In genomic region chr4:165208322-165208652, GRCh38 we compare ENCODE assay signal across 8 cellular contexts. TPM values are rescaled to one million over a fixed set of nuclear protein-coding genes. Genes with fewer than 3 reads are reported as not detected.
A peak's percentile ranks its signal among the peaks of the same experiment; 100 is the strongest.
DNase-seq lines count a peak whose midpoint lies in the region; ATAC-seq lines count a peak whose summit lies in the region.

No MANE protein-coding gene starts in this region.

- POLR2A ChIA-PET in activated CD4-positive, alpha-beta T cell treated with anti-CD3 and anti-CD28 coated beads for 36 hours (lab: Charles Lee): interaction anchor here (0.6 kb wide), 1 partner anchor 9 kb away, joined by 3 read pairs; no protein-coding TSS in a partner anchor

- H3K27ac ChIP-seq in iPS-20b (ENCODE audit: low read length) (no peak overlapping the region), substantia nigra (ENCODE audit: low read depth, low read length, poor library complexity, severe bottlenecking) (peak overlapping the region; percentile 82)

- H3K27me3 ChIP-seq in iPS-20b (ENCODE audit: insufficient read depth, low read length): peaks cover 30% of the 10 kb centered on the region

- ATAC-seq in activated CD4-positive, alpha-beta T cell treated with anti-CD3 and anti-CD28 coated beads for 36 hours: no peak
- ATAC-seq in GM21390 (IDR thresholded peaks at IDR 0.05; ENCODE audit: unreplicated experiment) (no peak), HG03135 (IDR thresholded peaks at IDR 0.05; ENCODE audit: unreplicated experiment) (no peak)

- H3K4me3 Mint-ChIP-seq in activated CD4-positive, alpha-beta T cell treated with anti-CD3 and anti-CD28 coated beads for 36 hours: peak overlapping the region; percentile 86
- H3K4me3 Mint-ChIP-seq in activated T-helper 1 cell treated with anti-CD3 and anti-CD28 coated beads, Interleukin-12 subunit alpha, Interleukin-12 subunit beta, Interleukin-2, Interleukin-4 antibody, amounts not matched to agents 30 ng/mL and 10 ng/mL and 1 ng/mL, durations not matched to agents 14 hours and 24 hours and 36 hours: peak overlapping the region; percentile 94

- peaks cover 16% of the 10 kb centered on the region for H3K4me1 ChIP-seq in iPS-20b (ENCODE audit: insufficient read depth, low read length)

- CTCF ChIA-PET in activated CD4-positive, alpha-beta T cell treated with anti-CD3 and anti-CD28 coated beads for 36 hours (lab: Charles Lee): interaction anchor here (0.9 to 1.3 kb wide), 4 partner anchors 12 to 122 kb away, joined by 3 read pairs; partner anchors contain the start of gene MSMO1

- H3K4me1 Mint-ChIP-seq in activated CD4-positive, alpha-beta T cell treated with anti-CD3 and anti-CD28 coated beads for 36 hours: peaks cover 74% of the 10 kb centered on the region
- peaks cover 77% of the 10 kb centered on the region for H3K4me1 Mint-ChIP-seq in activated T-helper 1 cell treated with anti-CD3 and anti-CD28 coated beads, Interleukin-12 subunit alpha, Interleukin-12 subunit beta, Interleukin-2, Interleukin-4 antibody, amounts not matched to agents 30 ng/mL and 10 ng/mL and 1 ng/mL, durations not matched to agents 14 hours and 24 hours and 36 hours (ENCODE audit: low read depth)

- no peaks in the 10 kb centered on the region for H3K9me3 Mint-ChIP-seq in activated CD4-positive, alpha-beta T cell treated with anti-CD3 and anti-CD28 coated beads for 36 hours (ENCODE audit: low read depth)
- H3K9me3 Mint-ChIP-seq in activated T-helper 1 cell treated with anti-CD3 and anti-CD28 coated beads, Interleukin-12 subunit alpha, Interleukin-12 subunit beta, Interleukin-2, Interleukin-4 antibody, amounts not matched to agents 30 ng/mL and 10 ng/mL and 1 ng/mL, durations not matched to agents 14 hours and 24 hours and 36 hours: no peaks in the 10 kb centered on the region

- H3K9me3 ChIP-seq in iPS-20b (ENCODE audit: insufficient read depth, low read depth, low read length): no peaks in the 10 kb centered on the region

- no peaks in the 10 kb centered on the region for H3K36me3 ChIP-seq in iPS-20b (ENCODE audit: insufficient read depth, low read depth, low read length)

- H3K9ac ChIP-seq in iPS-20b (ENCODE audit: low read depth, low read length): peak overlapping the region; percentile 85

- H3K36me3 Mint-ChIP-seq in activated CD4-positive, alpha-beta T cell treated with anti-CD3 and anti-CD28 coated beads for 36 hours (ENCODE audit: low read depth): peaks cover 3% of the 10 kb centered on the region
- H3K36me3 Mint-ChIP-seq in activated T-helper 1 cell treated with anti-CD3 and anti-CD28 coated beads, Interleukin-12 subunit alpha, Interleukin-12 subunit beta, Interleukin-2, Interleukin-4 antibody, amounts not matched to agents 30 ng/mL and 10 ng/mL and 1 ng/mL, durations not matched to agents 14 hours and 24 hours and 36 hours (ENCODE audit: low read depth): peaks cover 23% of the 10 kb centered on the region

- H3K27me3 Mint-ChIP-seq in activated CD4-positive, alpha-beta T cell treated with anti-CD3 and anti-CD28 coated beads for 36 hours: no peaks in the 10 kb centered on the region
- no peaks in the 10 kb centered on the region for H3K27me3 Mint-ChIP-seq in activated T-helper 1 cell treated with anti-CD3 and anti-CD28 coated beads, Interleukin-12 subunit alpha, Interleukin-12 subunit beta, Interleukin-2, Interleukin-4 antibody, amounts not matched to agents 30 ng/mL and 10 ng/mL and 1 ng/mL, durations not matched to agents 14 hours and 24 hours and 36 hours (ENCODE audit: insufficient read depth)

- DNase-seq in activated CD4-positive, alpha-beta T cell treated with anti-CD3 and anti-CD28 coated beads for 36 hours: no peak
- no peak for DNase-seq in activated CD4-positive, alpha-beta T cell treated with anti-CD3 and anti-CD28 coated beads for 4 hours
- DNase-seq in activated T-helper 1 cell treated with anti-CD3 and anti-CD28 coated beads, Interleukin-12 subunit alpha, Interleukin-12 subunit beta, Interleukin-2, Interleukin-4 antibody, amounts not matched to agents 30 ng/mL and 10 ng/mL and 1 ng/mL, durations not matched to agents 14 hours and 24 hours and 36 hours (ENCODE audit: low spot score): no peak
- DNase-seq in substantia nigra (lab: John Stamatoyannopoulos, UW): peak in 5 of 49 donors; percentile 24 to 64 (median 47)
- no peak for DNase-seq in activated CD8-positive, alpha-beta memory T cell treated with anti-CD3 and anti-CD28 coated beads, Interleukin-2, amount 50 U/mL, for 4 hours

- peak overlapping the region; percentile 96 for H3K4me3 ChIP-seq in iPS-20b (ENCODE audit: low read length)

- H3K27ac Mint-ChIP-seq in activated CD4-positive, alpha-beta T cell treated with anti-CD3 and anti-CD28 coated beads for 36 hours: peak overlapping the region; percentile 89
- H3K27ac Mint-ChIP-seq in activated T-helper 1 cell treated with anti-CD3 and anti-CD28 coated beads, Interleukin-12 subunit alpha, Interleukin-12 subunit beta, Interleukin-2, Interleukin-4 antibody, amounts not matched to agents 30 ng/mL and 10 ng/mL and 1 ng/mL, durations not matched to agents 14 hours and 24 hours and 36 hours: peak overlapping the region; percentile 88

- intact Hi-C loops in activated CD4-positive, alpha-beta T cell treated with anti-CD3 and anti-CD28 coated beads for 36 hours (cut with DNase I, micrococcal nuclease): loop anchor here (5.0 to 10.0 kb wide), 2 partner anchors 47 to 49 kb away; no protein-coding TSS in a partner anchor
- intact Hi-C loops in activated T-helper 1 cell treated with anti-CD3 and anti-CD28 coated beads, Interleukin-12 subunit alpha, Interleukin-12 subunit beta, Interleukin-2, Interleukin-4 antibody, amounts not matched to agents 30 ng/mL and 10 ng/mL and 1 ng/mL, durations not matched to agents 14 hours and 24 hours and 36 hours (cut with micrococcal nuclease): loop anchor here (2.0 to 5.0 kb wide), 2 partner anchors 25 to 54 kb away; no protein-coding TSS in a partner anchor

RNA-seq across cellular contexts. Expression of gene KLHL2, which starts 0.9 kb away (rescaled TPM):
- total RNA-seq in activated CD4-positive, alpha-beta T cell treated with anti-CD3 and anti-CD28 coated beads for 36 hours: 10 to 100 TPM; 20.9 to 22.1 TPM
- total RNA-seq in activated T-helper 1 cell treated with anti-CD3 and anti-CD28 coated beads, Interleukin-12 subunit alpha, Interleukin-12 subunit beta, Interleukin-2, Interleukin-4 antibody, amounts not matched to agents 30 ng/mL and 10 ng/mL and 1 ng/mL, durations not matched to agents 14 hours and 24 hours and 36 hours: 38.6 and 40.6 TPM in 2 replicates
